23 cellular contexts compared by ENCODE assay signal in the genomic region with DNA sequence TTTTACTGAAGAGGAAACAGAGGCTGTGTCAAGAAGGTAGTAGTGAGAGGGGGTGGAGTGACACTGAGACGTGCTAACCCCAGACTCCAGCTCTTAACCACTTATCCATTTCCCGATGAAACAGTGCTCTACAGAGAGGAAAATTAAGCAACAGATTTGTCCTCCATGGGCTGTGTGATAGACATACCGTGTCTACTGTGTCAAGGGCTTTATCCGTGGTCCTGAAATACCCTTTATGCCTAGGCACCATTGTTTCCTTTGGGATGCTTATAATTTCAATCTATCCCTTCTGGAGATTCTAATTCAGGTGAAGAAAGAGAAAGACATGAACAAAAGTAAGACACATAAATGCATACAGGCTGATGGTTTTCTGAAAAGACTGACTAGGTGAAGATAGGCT.
A peak's percentile ranks its signal among the peaks of the same experiment; 100 is the strongest.
DNase-seq lines count a peak whose midpoint lies in the region; ATAC-seq, FAIRE-seq and TF ChIP-seq lines count a peak whose summit lies in the region.
"Had no signal": no experiment of that assay in that cellular context is flagged by ENCODE, and none has a peak within 500 bp of the region (broad histone marks: within the 10 kb centered on the region; RNA-seq: fewer than 3 reads in every experiment).

No MANE protein-coding gene starts in this region.

- RAD21 ChIA-PET in HCT116 (lab: Charles Lee; ENCODE audit: low non-redundant PET in 1 of 2, low total read pairs in 2 of 2, uncharacterized antibody in 2 of 2, unreplicated experiment in 2 of 2) = no interaction called here

- TF ChIP-seq EP300 in A549 (IDR thresholded peaks at IDR 0.05) = no peak
- no peak for TF ChIP-seq EP300 in Ishikawa (IDR thresholded peaks at IDR 0.05; ENCODE audit: borderline replicate concordance)

- H3K36me3 ChIP-seq in HCT116 (ENCODE audit: control insufficient read depth in 1 of 2, insufficient read depth in 2 of 2, low read length in 2 of 2) = no peaks in the 10 kb centered on the region
- H3K36me3 ChIP-seq: BE2C; BLaER1 treated with 17β-estradiol and CSF1 and Interleukin-3, amounts not matched to agents 10 nM and 100 nM had no signal

- 2% methylated on average over 4 of the region's 4 CpGs for WGBS in A549 (ENCODE audit: missing lambda C conversion rate)

- TF ChIP-seq CTCF in A549 (IDR thresholded peaks at IDR 0.05) (no peak), HCT116 (IDR thresholded peaks at IDR 0.05 in 2 of 3, conservative IDR thresholded peaks at IDR 0.05 in 1 of 3; ENCODE audit: borderline replicate concordance in 1 of 3, insufficient read depth in 1 of 3, low read depth in 2 of 3, low read length in 2 of 3) (no peak), glutamatergic neuron (IDR thresholded peaks at IDR 0.05; ENCODE audit: partially characterized antibody, unreplicated experiment) (no peak), MCF 10A (IDR thresholded peaks at IDR 0.05; ENCODE audit: unreplicated experiment) (no peak)

- H3K4me3 ChIP-seq in A549 = no peak overlapping the region
- no peak overlapping the region for H3K4me3 ChIP-seq in HCT116 (replicated peaks in 1 of 2; ENCODE audit: low read depth in 1 of 2, low read length in 2 of 2)
- H3K4me3 ChIP-seq: BLaER1 treated with 17β-estradiol and CSF1 and Interleukin-3, amounts not matched to agents 10 nM and 100 nM; GM23248 had no signal

- no peaks in the 10 kb centered on the region for H3K9me2 ChIP-seq in HCT116 (ENCODE audit: insufficient read depth)

- ATAC-seq in A549 (no peak), HCT116 (no peak)
- no peak for ATAC-seq in natural killer cell treated with Interleukin-12 subunit alpha and Interleukin-12 subunit beta and Interleukin-15 and Interleukin-18, amount 100 ng/mL, for 72 hours

- no peak overlapping the region for H2AFZ ChIP-seq in HCT116 (ENCODE audit: low read depth, low read length, poor library complexity, severe bottlenecking)
- H2AFZ ChIP-seq: GM23248 had no signal

- H3K27ac Mint-ChIP-seq in natural killer cell treated with Interleukin-12 subunit alpha and Interleukin-12 subunit beta and Interleukin-15 and Interleukin-18, amount 100 ng/mL, for 72 hours = peak overlapping the region; percentile 17 to 42
- H3K27ac Mint-ChIP-seq in glutamatergic neuron (ENCODE audit: unreplicated experiment) (no peak overlapping the region), MCF 10A (ENCODE audit: low read depth, unreplicated experiment) (no peak overlapping the region)
- H3K27ac Mint-ChIP-seq: CD4-positive, alpha-beta T cell; CD8-positive, alpha-beta memory T cell; H9 had no signal

- POLR2A ChIA-PET in A549 (lab: Yijun Ruan, JAX) (no interaction called here), HCT116 (lab: Charles Lee) (no interaction called here), MCF 10A (lab: Yijun Ruan, JAX) (no interaction called here)

- peaks cover 3% of the 10 kb centered on the region for H3K9me3 Mint-ChIP-seq in natural killer cell treated with Interleukin-12 subunit alpha and Interleukin-12 subunit beta and Interleukin-15 and Interleukin-18, amount 100 ng/mL, for 72 hours
- peaks cover 5% of the 10 kb centered on the region for H3K9me3 Mint-ChIP-seq in glutamatergic neuron (ENCODE audit: unreplicated experiment)
- H3K9me3 Mint-ChIP-seq in MCF 10A (ENCODE audit: unreplicated experiment) = no peaks in the 10 kb centered on the region

- peaks cover 27 to 42% of the 10 kb centered on the region in 2 donors for H3K4me1 Mint-ChIP-seq in natural killer cell treated with Interleukin-12 subunit alpha and Interleukin-12 subunit beta and Interleukin-15 and Interleukin-18, amount 100 ng/mL, for 72 hours (ENCODE audit: low read depth in 2 of 2)
- H3K4me1 Mint-ChIP-seq in glutamatergic neuron (ENCODE audit: low read depth, unreplicated experiment) = peaks cover 14% of the 10 kb centered on the region
- no peaks in the 10 kb centered on the region for H3K4me1 Mint-ChIP-seq in MCF 10A (ENCODE audit: insufficient read depth, unreplicated experiment)
- H3K4me1 Mint-ChIP-seq: CD8-positive, alpha-beta memory T cell had no signal

- TF ChIP-seq RAD21 in A549 (conservative IDR thresholded peaks at IDR 0.05 in 1 of 2, IDR thresholded peaks at IDR 0.05 in 1 of 2) (no peak), HCT116 (IDR thresholded peaks at IDR 0.05; ENCODE audit: low read depth) (no peak), Ishikawa (IDR thresholded peaks at IDR 0.05; ENCODE audit: low read depth) (no peak)

- DNase-seq in A549 (ENCODE audit: low read depth in 1 of 2, low spot score in 1 of 2) (no peak), HCT116 (ENCODE audit: low read depth, low spot score) (no peak), glutamatergic neuron (no peak), MCF 10A (ENCODE audit: unreplicated experiment) (no peak)
- DNase-seq in natural killer cell treated with Interleukin-12 subunit alpha and Interleukin-12 subunit beta and Interleukin-15 and Interleukin-18, amount 100 ng/mL, for 72 hours (ENCODE audit: low spot score) = no peak
- no peak for DNase-seq in activated CD4-positive, CD25-positive, alpha-beta regulatory T cell (lab: John Stamatoyannopoulos, UW)
- DNase-seq: ACHN; AML-193; BE2C; CD4-positive, alpha-beta T cell; CD8-positive, alpha-beta memory T cell; DMS 273 treated with DMSO at 0.1 percent for 48 hours; DMS79 treated with DMSO at 0.1 percent for 48 hours; GF-D8; GM23248; H9 had no signal

- TF ChIP-seq POLR2A in A549 (IDR thresholded peaks at IDR 0.05; ENCODE audit: low read length) (no peak), HCT116 (IDR thresholded peaks at IDR 0.05; ENCODE audit: borderline replicate concordance, extremely low read depth, insufficient read depth, insufficient read length) (no peak)

- no peak overlapping the region for H3K4me2 ChIP-seq in A549
- H3K4me2 ChIP-seq in HCT116 (ENCODE audit: low read length) = no peak overlapping the region

- intact Hi-C loops in HCT116 (cut with micrococcal nuclease) (no loop called here), MCF 10A (cut with micrococcal nuclease) (no loop called here)

- FAIRE-seq in A549 (lab: Jason Lieb, UNC) = no peak
- FAIRE-seq: A204.1, D721Med, GM19239 had no signal

- no peaks in the 10 kb centered on the region for H3K36me3 Mint-ChIP-seq in natural killer cell treated with Interleukin-12 subunit alpha and Interleukin-12 subunit beta and Interleukin-15 and Interleukin-18, amount 100 ng/mL, for 72 hours
- H3K36me3 Mint-ChIP-seq in glutamatergic neuron (ENCODE audit: unreplicated experiment) (peaks cover 8% of the 10 kb centered on the region), MCF 10A (ENCODE audit: insufficient read depth, unreplicated experiment) (no peaks in the 10 kb centered on the region)
- H3K36me3 Mint-ChIP-seq: CD14-positive monocyte; CD8-positive, alpha-beta memory T cell had no signal

- H3K9ac ChIP-seq in HCT116 (ENCODE audit: low read length) = no peak overlapping the region
- H3K9ac ChIP-seq: BLaER1 treated with 17β-estradiol and CSF1 and Interleukin-3, amounts not matched to agents 10 nM and 100 nM; GM23248 had no signal

- CTCF ChIA-PET in A549 (lab: Yijun Ruan, JAX) (interaction anchor here (0.8 to 0.9 kb wide), 2 partner anchors 11 to 143 kb away, joined by 3 to 4 read pairs; no protein-coding TSS in a partner anchor), HCT116 (lab: Charles Lee) (no interaction called here), MCF 10A (lab: Yijun Ruan, JAX) (interaction anchor here (0.8 kb wide), 1 partner anchor 741 kb away, joined by 3 read pairs; no protein-coding TSS in a partner anchor)

- H3K4me3 Mint-ChIP-seq in natural killer cell treated with Interleukin-12 subunit alpha and Interleukin-12 subunit beta and Interleukin-15 and Interleukin-18, amount 100 ng/mL, for 72 hours = no peak overlapping the region
- H3K4me3 Mint-ChIP-seq in glutamatergic neuron (ENCODE audit: unreplicated experiment) = no peak overlapping the region
- H3K4me3 Mint-ChIP-seq in MCF 10A (ENCODE audit: unreplicated experiment) = no peak overlapping the region
- H3K4me3 Mint-ChIP-seq: CD14-positive monocyte; CD4-positive, alpha-beta T cell; CD8-positive, alpha-beta memory T cell; H9 had no signal

- H3K79me2 ChIP-seq in HCT116 (ENCODE audit: insufficient read depth, low read length) = no peaks in the 10 kb centered on the region

- H3K27ac ChIP-seq in A549 (no peak overlapping the region), HCT116 (ENCODE audit: low read depth, low read length) (no peak overlapping the region)
- H3K27ac ChIP-seq: 22Rv1; BLaER1 treated with 17β-estradiol and CSF1 and Interleukin-3, amounts not matched to agents 10 nM and 100 nM; GM23248 had no signal

- H3K27me3 ChIP-seq in HCT116 (ENCODE audit: insufficient read depth, low read length) = peaks cover 64% of the 10 kb centered on the region
- H3K27me3 ChIP-seq: BE2C; BLaER1 treated with 17β-estradiol and CSF1 and Interleukin-3, amounts not matched to agents 10 nM and 100 nM had no signal

- no peaks in the 10 kb centered on the region for H3K27me3 Mint-ChIP-seq in natural killer cell treated with Interleukin-12 subunit alpha and Interleukin-12 subunit beta and Interleukin-15 and Interleukin-18, amount 100 ng/mL, for 72 hours
- H3K27me3 Mint-ChIP-seq in glutamatergic neuron (ENCODE audit: unreplicated experiment) = peaks cover 4% of the 10 kb centered on the region
- H3K27me3 Mint-ChIP-seq in MCF 10A (ENCODE audit: insufficient read depth, unreplicated experiment) = no peaks in the 10 kb centered on the region

- BruUV-seq in HCT116 (replicated peaks; lab: Mats Ljungman, UMichigan) (no TSS peak), MCF 10A (replicated peaks; lab: Mats Ljungman, UMichigan) (no TSS peak)

- H3K9me3 ChIP-seq in A549 (no peaks in the 10 kb centered on the region), HCT116 (ENCODE audit: control insufficient read depth in 1 of 2, insufficient read depth in 1 of 2, low read depth in 1 of 2, low read length in 2 of 2) (no peaks in the 10 kb centered on the region)
- H3K9me3 ChIP-seq: BE2C had no signal

- H4K20me1 ChIP-seq in HCT116 (ENCODE audit: insufficient read depth) = no peaks in the 10 kb centered on the region
- H4K20me1 ChIP-seq: BLaER1 treated with 17β-estradiol and CSF1 and Interleukin-3, amounts not matched to agents 10 nM and 100 nM had no signal

- H3K4me1 ChIP-seq in A549 = no peaks in the 10 kb centered on the region
- H3K4me1 ChIP-seq in HCT116 (ENCODE audit: control insufficient read depth in 1 of 2, insufficient read depth in 2 of 2, low read length in 2 of 2) = no peaks in the 10 kb centered on the region

TF ChIP-seq in A549, 52 proteins besides CTCF, POLR2A, EP300 and RAD21 (continues in another document):
- TF ChIP-seq HDAC2 (IDR thresholded peaks at IDR 0.05) = no peak
- no peak for TF ChIP-seq NR3C1 (IDR thresholded peaks at IDR 0.05)

TF ChIP-seq in Ishikawa, 13 proteins besides CTCF, POLR2A, EP300 and RAD21 (continues in another document):
- TF ChIP-seq, protein P1, sequence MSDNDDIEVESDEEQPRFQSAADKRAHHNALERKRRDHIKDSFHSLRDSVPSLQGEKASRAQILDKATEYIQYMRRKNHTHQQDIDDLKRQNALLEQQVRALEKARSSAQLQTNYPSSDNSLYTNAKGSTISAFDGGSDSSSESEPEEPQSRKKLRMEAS (IDR thresholded peaks at IDR 0.05) = no peak

Comparison
In these comparisons a context has a peak if more than half of its experiments do, and no peak if none do; other contexts are left out.
1. H3K27ac Mint-ChIP-seq: peak in natural killer cell treated with Interleukin-12 subunit alpha and Interleukin-12 subunit beta and Interleukin-15 and Interleukin-18, amount 100 ng/mL, for 72 hours (2 of 2); none in glutamatergic neuron (single experiment) and MCF 10A (single experiment).
2. Of the 6 proteins assayed by ChIP-seq in both A549 and HCT116: peak only in A549: none; only in HCT116: none; in both: REST; in neither: 5.